ENCODE assay signal across 29 cellular contexts in the genomic region with DNA sequence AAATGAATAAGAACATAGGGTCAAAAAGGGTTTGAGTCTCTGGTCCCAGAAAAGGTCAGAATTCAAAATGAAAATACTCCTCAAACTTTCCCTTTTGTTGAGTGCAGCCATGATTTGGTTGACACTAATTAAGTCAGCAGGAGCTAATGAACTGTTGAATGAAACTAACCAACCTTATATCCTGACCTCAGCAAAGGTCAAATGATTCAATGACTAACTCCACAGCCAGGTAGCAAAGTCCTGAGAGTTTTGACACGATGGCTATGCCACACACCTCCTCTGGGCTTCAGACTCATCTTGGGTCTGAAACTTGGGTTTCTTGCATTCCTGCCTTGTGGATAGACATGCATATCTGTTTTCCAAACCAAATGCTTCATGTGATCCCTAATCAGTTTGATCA.
"Had no signal": no experiment of that assay in that cellular context is flagged by ENCODE, and none has a peak within 500 bp of the region (broad histone marks: within the 10 kb centered on the region; RNA-seq: fewer than 3 reads in every experiment).

No MANE protein-coding gene starts in this region.

- H3K36me3 Mint-ChIP-seq: activated naive CD4-positive, alpha-beta T cell treated with anti-CD3 and anti-CD28 coated beads, Interleukin-2, amount 50 U/mL, for 24 hours; naive thymus-derived CD4-positive, alpha-beta T cell had no signal

- DNase-seq: activated B cell treated with CpG ODN at 0.5 μM for 24 hours; activated CD4-positive, alpha-beta T cell treated with anti-CD3 and anti-CD28 coated beads, Interleukin-2, amount 50 U/mL, for 1 hour; activated CD8-positive, alpha-beta T cell treated with anti-CD3 and anti-CD28 coated beads for 36 hours; activated naive CD8-positive, alpha-beta T cell treated with anti-CD3 and anti-CD28 coated beads, Interleukin-2, amount 50 U/mL, for 24 hours; activated T-cell treated with anti-CD3 and anti-CD28 coated beads, Interleukin-2, amount 50 U/mL, for 4 hours; amygdala; central memory CD4-positive, alpha-beta T cell; dermis blood vessel endothelial cell; effector CD4-positive, alpha-beta T cell; foreskin keratinocyte; heart right ventricle; kidney glomerular epithelial cell; left ventricle myocardium inferior; naive thymus-derived CD4-positive, alpha-beta T cell; nucleus accumbens; pancreas; sigmoid colon; stimulated activated CD4-positive, alpha-beta T cell treated with anti-CD3 and anti-CD28 coated beads, Interleukin-1b, Interleukin-23, amount 100 ng/mL, for 48 hours; substantia nigra; T-helper 1 cell; upper lobe of right lung had no signal

- H3K4me1 ChIP-seq: breast epithelium, foreskin keratinocyte, heart right ventricle, pancreas, upper lobe of right lung had no signal

- H3K36me3 ChIP-seq: breast epithelium, esophagus muscularis mucosa, heart right ventricle, left ventricle myocardium inferior, pancreas, prostate gland, sigmoid colon, upper lobe of right lung had no signal

- H3K27ac Mint-ChIP-seq: activated B cell treated with CpG ODN at 0.5 μM for 24 hours; activated CD8-positive, alpha-beta T cell treated with anti-CD3 and anti-CD28 coated beads for 36 hours; activated naive CD4-positive, alpha-beta T cell treated with anti-CD3 and anti-CD28 coated beads, Interleukin-2, amount 50 U/mL, for 24 hours; activated naive CD8-positive, alpha-beta T cell treated with anti-CD3 and anti-CD28 coated beads, Interleukin-2, amount 50 U/mL, for 24 hours; activated T-helper 17 cell treated with anti-CD3 and anti-CD28 coated beads, Interleukin-2, amount 50 U/mL, for 72 hours; naive thymus-derived CD4-positive, alpha-beta T cell; stimulated activated naive CD8-positive, alpha-beta T cell treated with anti-CD3 and anti-CD28 coated beads, Interleukin-15, Interleukin-2, amounts not matched to agents 100 ng/mL and 50 ng/mL, for 24 hours; T-helper 2 cell treated with Interferon-gamma antibody and Interleukin-4, amounts not matched to agents 5 μg/mL and 100 μg/mL, for 36 hours had no signal

- H3K4me2 ChIP-seq: smooth muscle cell had no signal

- H3K9me3 Mint-ChIP-seq: activated B cell treated with CpG ODN at 0.5 μM for 24 hours; activated CD8-positive, alpha-beta T cell treated with anti-CD3 and anti-CD28 coated beads for 36 hours; activated naive CD4-positive, alpha-beta T cell treated with anti-CD3 and anti-CD28 coated beads, Interleukin-2, amount 50 U/mL, for 24 hours; activated T-cell treated with anti-CD3 and anti-CD28 coated beads, Interleukin-2, amount 50 U/mL, for 4 hours; activated T-helper 17 cell treated with anti-CD3 and anti-CD28 coated beads, Interleukin-2, amount 50 U/mL, for 72 hours; naive thymus-derived CD4-positive, alpha-beta T cell; stimulated activated naive CD8-positive, alpha-beta T cell treated with anti-CD3 and anti-CD28 coated beads, Interleukin-15, Interleukin-2, amounts not matched to agents 100 ng/mL and 50 ng/mL, for 24 hours; T-helper 2 cell treated with Interferon-gamma antibody and Interleukin-4, amounts not matched to agents 5 μg/mL and 100 μg/mL, for 36 hours had no signal

- H3K4me3 ChIP-seq: breast epithelium, esophagus muscularis mucosa, heart right ventricle, left ventricle myocardium inferior, pancreas, prostate gland, sigmoid colon, smooth muscle cell, upper lobe of right lung had no signal

- ATAC-seq: activated CD8-positive, alpha-beta T cell treated with anti-CD3 and anti-CD28 coated beads for 36 hours; activated naive CD8-positive, alpha-beta T cell treated with anti-CD3 and anti-CD28 coated beads, Interleukin-2, amount 50 U/mL, for 24 hours; activated T-cell treated with anti-CD3 and anti-CD28 coated beads, Interleukin-2, amount 50 U/mL, for 4 hours; activated T-helper 17 cell treated with anti-CD3 and anti-CD28 coated beads, Interleukin-2, amount 50 U/mL, for 72 hours; foreskin keratinocyte; heart right ventricle; naive thymus-derived CD4-positive, alpha-beta T cell; pancreas; upper lobe of right lung had no signal

- H3K4me3 Mint-ChIP-seq: activated B cell treated with CpG ODN at 0.5 μM for 24 hours; activated CD8-positive, alpha-beta T cell treated with anti-CD3 and anti-CD28 coated beads for 36 hours; activated naive CD4-positive, alpha-beta T cell treated with anti-CD3 and anti-CD28 coated beads, Interleukin-2, amount 50 U/mL, for 24 hours; activated naive CD8-positive, alpha-beta T cell treated with anti-CD3 and anti-CD28 coated beads, Interleukin-2, amount 50 U/mL, for 24 hours; activated T-cell treated with anti-CD3 and anti-CD28 coated beads, Interleukin-2, amount 50 U/mL, for 4 hours; activated T-helper 17 cell treated with anti-CD3 and anti-CD28 coated beads, Interleukin-2, amount 50 U/mL, for 72 hours; naive thymus-derived CD4-positive, alpha-beta T cell; stimulated activated naive CD8-positive, alpha-beta T cell treated with anti-CD3 and anti-CD28 coated beads, Interleukin-15, Interleukin-2, amounts not matched to agents 100 ng/mL and 50 ng/mL, for 24 hours; T-helper 2 cell treated with Interferon-gamma antibody and Interleukin-4, amounts not matched to agents 5 μg/mL and 100 μg/mL, for 36 hours had no signal

- H3K9me3 ChIP-seq: breast epithelium, esophagus muscularis mucosa, heart right ventricle, left ventricle myocardium inferior, pancreas, prostate gland, sigmoid colon, upper lobe of right lung had no signal

- H3K27ac ChIP-seq: breast epithelium, esophagus muscularis mucosa, foreskin keratinocyte, heart right ventricle, left ventricle myocardium inferior, pancreas, prostate gland, sigmoid colon, upper lobe of right lung had no signal

- H3K4me1 Mint-ChIP-seq: activated B cell treated with CpG ODN at 0.5 μM for 24 hours; activated naive CD4-positive, alpha-beta T cell treated with anti-CD3 and anti-CD28 coated beads, Interleukin-2, amount 50 U/mL, for 24 hours; activated naive CD8-positive, alpha-beta T cell treated with anti-CD3 and anti-CD28 coated beads, Interleukin-2, amount 50 U/mL, for 24 hours; activated T-helper 17 cell treated with anti-CD3 and anti-CD28 coated beads, Interleukin-2, amount 50 U/mL, for 72 hours; naive thymus-derived CD4-positive, alpha-beta T cell had no signal

- H3K27me3 ChIP-seq: breast epithelium, esophagus muscularis mucosa, pancreas, sigmoid colon, upper lobe of right lung had no signal
